11 cellular contexts compared by ENCODE assay signal in the genomic region with DNA sequence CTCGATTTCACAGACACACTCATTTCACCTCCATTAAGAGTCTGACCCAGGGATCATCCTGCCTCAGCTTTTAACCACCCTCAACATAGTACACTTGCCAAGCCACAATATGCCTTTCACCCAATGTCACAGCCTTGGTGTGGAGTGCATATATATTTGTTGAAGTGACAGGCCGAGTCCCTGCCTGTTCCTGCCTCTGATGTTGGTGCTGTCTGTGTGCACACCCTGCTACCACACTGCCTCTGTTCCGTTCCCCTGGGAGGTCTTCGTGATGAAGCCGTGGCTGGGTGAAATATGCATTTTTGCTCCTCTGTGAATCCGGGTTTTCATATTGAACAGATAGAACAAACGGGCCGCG.
A peak's percentile ranks its signal among the peaks of the same experiment; 100 is the strongest.
DNase-seq lines count a peak whose midpoint lies in the region; ATAC-seq and TF ChIP-seq lines count a peak whose summit lies in the region.
"Had no signal": no experiment of that assay in that cellular context is flagged by ENCODE, and none has a peak within 500 bp of the region (broad histone marks: within the 10 kb centered on the region; RNA-seq: fewer than 3 reads in every experiment).

No MANE protein-coding gene starts in this region.

- intact Hi-C loops in esophagus muscularis mucosa (cut with DNase I): loop anchor here (5.0 kb wide), 1 partner anchor 90 kb away; a partner anchor contains a TSS

- no peaks in the 10 kb centered on the region for H3K27me3 ChIP-seq in esophagus muscularis mucosa
- H3K27me3 ChIP-seq: suprapubic skin had no signal

- H3K4me3 Mint-ChIP-seq in stimulated activated effector memory CD8-positive, alpha-beta T cell treated with anti-CD3 and anti-CD28 coated beads, Interleukin-12 subunit alpha, Interleukin-12 subunit beta, amount 100 ng/mL, for 72 hours: no peak overlapping the region

- peaks cover 16% of the 10 kb centered on the region for H3K36me3 Mint-ChIP-seq in stimulated activated effector memory CD8-positive, alpha-beta T cell treated with anti-CD3 and anti-CD28 coated beads, Interleukin-12 subunit alpha, Interleukin-12 subunit beta, amount 100 ng/mL, for 72 hours

- H3K27ac Mint-ChIP-seq in stimulated activated effector memory CD8-positive, alpha-beta T cell treated with anti-CD3 and anti-CD28 coated beads, Interleukin-12 subunit alpha, Interleukin-12 subunit beta, amount 100 ng/mL, for 72 hours: peak overlapping the region; percentile 63

- peaks cover 41% of the 10 kb centered on the region for H3K4me1 Mint-ChIP-seq in stimulated activated effector memory CD8-positive, alpha-beta T cell treated with anti-CD3 and anti-CD28 coated beads, Interleukin-12 subunit alpha, Interleukin-12 subunit beta, amount 100 ng/mL, for 72 hours

- H3K9me3 Mint-ChIP-seq in stimulated activated effector memory CD8-positive, alpha-beta T cell treated with anti-CD3 and anti-CD28 coated beads, Interleukin-12 subunit alpha, Interleukin-12 subunit beta, amount 100 ng/mL, for 72 hours: no peaks in the 10 kb centered on the region

- TF ChIP-seq POLR2A in esophagus muscularis mucosa (IDR thresholded peaks at IDR 0.05; ENCODE audit: low read depth): no peak

- peak overlapping the region in 1 of 4 donors; percentile 19 for H3K4me3 ChIP-seq in esophagus muscularis mucosa
- H3K4me3 ChIP-seq: PC-9, suprapubic skin had no signal

- TF ChIP-seq CTCF in esophagus muscularis mucosa (IDR thresholded peaks at IDR 0.05): no peak

- peaks cover 42 to 59% (median 52%) of the 10 kb centered on the region in 4 donors for H3K4me1 ChIP-seq in esophagus muscularis mucosa

- no peaks in the 10 kb centered on the region for H3K36me3 ChIP-seq in esophagus muscularis mucosa
- H3K36me3 ChIP-seq: suprapubic skin had no signal

- ATAC-seq in GM18907 (IDR thresholded peaks at IDR 0.05; ENCODE audit: unreplicated experiment) (peak; percentile 48), HG03135 (IDR thresholded peaks at IDR 0.05; ENCODE audit: unreplicated experiment) (peak; percentile 40), HG03457 (IDR thresholded peaks at IDR 0.05; ENCODE audit: unreplicated experiment) (no peak), HG02973 (IDR thresholded peaks at IDR 0.05; ENCODE audit: unreplicated experiment) (no peak), HG03520 (IDR thresholded peaks at IDR 0.05; ENCODE audit: unreplicated experiment) (no peak)
- ATAC-seq in stimulated activated effector memory CD8-positive, alpha-beta T cell treated with anti-CD3 and anti-CD28 coated beads, Interleukin-12 subunit alpha, Interleukin-12 subunit beta, amount 100 ng/mL, for 72 hours: no peak

- TF ChIP-seq EP300 in esophagus muscularis mucosa (IDR thresholded peaks at IDR 0.05): no peak

- peak overlapping the region in 3 of 4 donors; percentile 66 to 77 (median 70) for H3K27ac ChIP-seq in esophagus muscularis mucosa (replicated peaks in 1 of 4)
- H3K27ac ChIP-seq: PC-9, suprapubic skin had no signal

- DNase-seq in esophagus muscularis mucosa (ENCODE audit: extremely low spot score): no peak
- no peak for DNase-seq in stimulated activated effector memory CD8-positive, alpha-beta T cell treated with anti-CD3 and anti-CD28 coated beads, Interleukin-12 subunit alpha, Interleukin-12 subunit beta, amount 100 ng/mL, for 72 hours (ENCODE audit: low spot score in 2 of 2)
- DNase-seq: DMS53, NCI-H2081 had no signal

- no peaks in the 10 kb centered on the region for H3K9me3 ChIP-seq in esophagus muscularis mucosa
- H3K9me3 ChIP-seq: suprapubic skin had no signal

- 81% methylated on average over 9 of the region's 9 CpGs for WGBS in esophagus muscularis mucosa

Comparison
In these comparisons a context has a peak if more than half of its experiments do, and no peak if none do; other contexts are left out.
1. ATAC-seq: peak in GM18907 (single experiment) and HG03135 (single experiment); none in stimulated activated effector memory CD8-positive, alpha-beta T cell treated with anti-CD3 and anti-CD28 coated beads, Interleukin-12 subunit alpha, Interleukin-12 subunit beta, amount 100 ng/mL, for 72 hours (single experiment), HG03457 (single experiment), HG02973 (single experiment) and HG03520 (single experiment).